20 cellular contexts compared by ENCODE assay signal in the genomic region with DNA sequence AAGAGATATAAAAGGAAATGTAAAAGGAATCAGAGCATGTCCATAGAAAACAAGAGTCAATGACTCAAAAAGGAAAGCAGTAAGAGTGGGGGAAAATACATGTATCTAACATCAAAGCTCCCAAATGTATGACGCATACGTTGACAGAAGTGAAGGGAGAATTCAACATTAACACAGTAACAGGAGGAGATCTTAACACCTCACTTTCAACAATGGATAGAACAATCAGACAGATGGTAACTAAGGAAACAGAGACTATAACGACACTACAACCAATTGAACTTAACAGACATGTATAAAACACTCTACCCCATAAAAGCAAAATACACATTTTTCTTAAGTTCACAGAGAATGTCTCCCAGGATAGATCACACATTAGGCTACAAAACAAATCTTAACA.
"Had no signal": no experiment of that assay in that cellular context is flagged by ENCODE, and none has a peak within 500 bp of the region (broad histone marks: within the 10 kb centered on the region; RNA-seq: fewer than 3 reads in every experiment).

No MANE protein-coding gene starts in this region.

- DNase-seq: activated CD4-positive, alpha-beta memory T cell treated with anti-CD3 and anti-CD28 coated beads, Interleukin-2, amount 10 ng/mL, durations not matched to agents 7 days and 5 days; activated CD4-positive, alpha-beta T cell treated with anti-CD3 and anti-CD28 coated beads for 36 hours; activated CD4-positive, alpha-beta T cell treated with anti-CD3 and anti-CD28 coated beads, Interleukin-2, amount 50 U/mL, for 1 hour; activated gamma-delta T cell treated with Interleukin-2 at 50 U/mL for 16 hours; activated naive CD4-positive, alpha-beta T cell treated with anti-CD3 and anti-CD28 coated beads, Interleukin-2, amount 10 ng/mL, durations not matched to agents 7 days and 5 days; activated naive CD8-positive, alpha-beta T cell treated with anti-CD3 and anti-CD28 coated beads for 36 hours; activated T-cell treated with anti-CD3 and anti-CD28 coated beads for 4 hours; activated T-cell treated with anti-CD3 and anti-CD28 coated beads, Interleukin-2, amount 50 U/mL, for 72 hours; brain microvascular endothelial cell; NCI-H1092; NCI-H1417 treated with DMSO at 0.1 percent for 48 hours; NCI-H187; NCI-H2107; NCI-H510A treated with DMSO at 0.1 percent for 48 hours; NCI-H82; RPMI8226; T-helper 1 cell; WERI-Rb-1 had no signal

- ATAC-seq: activated CD4-positive, alpha-beta T cell treated with anti-CD3 and anti-CD28 coated beads for 36 hours; activated T-cell treated with anti-CD3 and anti-CD28 coated beads, Interleukin-2, amount 50 U/mL, for 72 hours; Panc1; Right ventricle myocardium inferior had no signal
